Comparison of ENCODE assay signal across 18 cellular contexts in the genomic region with DNA sequence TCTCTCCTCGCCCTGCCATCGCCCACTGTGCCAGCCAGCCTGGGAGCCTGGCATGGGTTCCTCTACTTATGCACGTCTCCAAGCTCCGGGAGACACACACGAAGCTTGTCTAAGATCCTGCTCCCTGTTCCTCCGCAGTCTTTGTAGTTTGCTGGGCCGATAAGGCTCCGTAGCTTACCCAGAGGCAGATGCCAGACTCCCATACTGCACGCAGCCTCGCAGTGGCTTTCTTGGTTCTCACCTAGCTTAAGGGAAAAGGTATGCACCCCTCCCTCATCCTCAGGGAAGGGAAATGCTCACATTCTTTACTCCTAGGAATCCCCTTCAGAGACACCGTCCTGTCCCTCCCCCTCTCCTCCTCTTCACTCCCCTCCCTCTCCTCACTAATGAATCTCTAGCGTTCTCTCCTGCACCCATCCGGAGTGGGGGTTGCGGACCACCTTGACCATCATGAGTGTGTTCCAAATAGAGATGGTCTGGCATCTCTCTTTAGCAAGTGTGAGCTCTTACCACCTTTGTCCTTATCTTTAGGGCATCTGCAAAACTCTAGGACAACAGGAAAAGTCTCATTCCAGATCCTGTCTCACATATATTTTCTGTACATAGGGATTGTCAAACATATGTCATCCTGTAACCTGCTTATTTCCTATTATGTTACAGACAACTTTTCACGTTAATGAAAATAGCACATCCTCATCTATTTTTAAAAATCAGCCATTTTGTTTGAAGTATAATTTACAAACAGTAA. TPM values are rescaled to one million over a fixed set of nuclear protein-coding genes. Genes with fewer than 3 reads are reported as not detected.
A peak's percentile ranks its signal among the peaks of the same experiment; 100 is the strongest.
DNase-seq lines count a peak whose midpoint lies in the region; ATAC-seq and TF ChIP-seq lines count a peak whose summit lies in the region.
"Had no signal": no experiment of that assay in that cellular context is flagged by ENCODE, and none has a peak within 500 bp of the region (broad histone marks: within the 10 kb centered on the region; RNA-seq: fewer than 3 reads in every experiment).

No MANE protein-coding gene starts in this region.

- no peaks in the 10 kb centered on the region for H3K27me3 Mint-ChIP-seq in WTC11 (ENCODE audit: low read depth)
- peaks cover 6% of the 10 kb centered on the region for H3K27me3 Mint-ChIP-seq in nephron progenitor cell (ENCODE audit: low read depth, poor library complexity)

- no peak for TF ChIP-seq CTCF in WTC11 (IDR thresholded peaks at IDR 0.05)
- no peak for TF ChIP-seq CTCF in nephron progenitor cell (IDR thresholded peaks at IDR 0.05)

- H3K9ac ChIP-seq in ES-I3 (ENCODE audit: low read depth, low read length), result peak overlapping the region; percentile 19; the same call in 1 of the 2 replicates
- H3K9ac ChIP-seq: BLaER1 had no signal

- H3K4me3 Mint-ChIP-seq in WTC11 (peak overlapping the region; percentile 48), nephron progenitor cell (peak overlapping the region; percentile 5)
- H3K4me3 Mint-ChIP-seq: CD8-positive, alpha-beta memory T cell had no signal

- WGBS in iPS DF 6.9 (ENCODE audit: insufficient coverage, insufficient read length), result no CpG with 5 or more reads among the region's 15 CpGs

- H3K4me1 Mint-ChIP-seq in WTC11 (peaks cover 20% of the 10 kb centered on the region), nephron progenitor cell (peaks cover 22% of the 10 kb centered on the region)
- H3K4me1 Mint-ChIP-seq: CD8-positive, alpha-beta memory T cell had no signal

- no peak overlapping the region for H3K27ac ChIP-seq in iPS DF 6.9 (ENCODE audit: low read length)
- H3K27ac ChIP-seq: BLaER1, SJCRH30 had no signal

- H3K9me3 Mint-ChIP-seq in WTC11 (peaks cover 4% of the 10 kb centered on the region), nephron progenitor cell (peaks cover 4% of the 10 kb centered on the region)
- H3K9me3 Mint-ChIP-seq: CD8-positive, alpha-beta memory T cell had no signal

- H3K36me3 ChIP-seq in ES-I3 (ENCODE audit: insufficient read depth, low read length), result no peaks in the 10 kb centered on the region
- no peaks in the 10 kb centered on the region for H3K36me3 ChIP-seq in iPS DF 6.9 (ENCODE audit: control insufficient read depth, insufficient read depth, low read length)
- H3K36me3 ChIP-seq: BLaER1, SJCRH30 had no signal

- H3K36me3 Mint-ChIP-seq in WTC11 (peaks cover 5% of the 10 kb centered on the region), nephron progenitor cell (ENCODE audit: low read depth) (no peaks in the 10 kb centered on the region)
- H3K36me3 Mint-ChIP-seq: CD8-positive, alpha-beta memory T cell had no signal

- H3K27me3 ChIP-seq in iPS DF 6.9 (ENCODE audit: control insufficient read depth, insufficient read depth, low read length), result no peaks in the 10 kb centered on the region
- H3K27me3 ChIP-seq: BLaER1, SJCRH30 had no signal

- DNase-seq in WTC11 (ENCODE audit: low spot score), result peak; percentile 68
- peak; percentile 55 for DNase-seq in iPS DF 6.9 (ENCODE audit: low read depth, low spot score)
- no peak for DNase-seq in nephron progenitor cell
- no peak for DNase-seq in HUDEP-2 (lab: John Stamatoyannopoulos, UW; ENCODE audit: unreplicated experiment in 76 of 76)
- DNase-seq in medulla oblongata (ENCODE audit: extremely low spot score), result no peak
- no peak for DNase-seq in SKM-1 treated with dmso at 0.1 percent for 144 hours (lab: John Stamatoyannopoulos, UW; ENCODE audit: unreplicated experiment)
- DNase-seq: CD8-positive, alpha-beta memory T cell; DMS79 treated with DMSO at 0.1 percent for 48 hours; GF-D8; NCI-H1105; NCI-H1694; NCI-H226; NCI-H524 treated with DMSO at 0.1 percent for 48 hours; SJCRH30 had no signal

- POLR2A ChIA-PET in WTC11 (lab: Charles Lee), result interaction anchor here (0.7 kb wide), 1 partner anchor 23 kb away, joined by 3 read pairs; no protein-coding TSS in a partner anchor

- H3K4me3 ChIP-seq in iPS DF 6.9 (ENCODE audit: low read length), result no peak overlapping the region
- H3K4me3 ChIP-seq: BLaER1, SJCRH30 had no signal

- H3K9me3 ChIP-seq in ES-I3 (ENCODE audit: control insufficient read depth, insufficient read depth, low read length) (no peaks in the 10 kb centered on the region), iPS DF 6.9 (ENCODE audit: control insufficient read depth, insufficient read depth, low read length) (no peaks in the 10 kb centered on the region)
- H3K9me3 ChIP-seq: BLaER1, SJCRH30 had no signal

- H3K4me1 ChIP-seq in ES-I3 (ENCODE audit: insufficient read depth, low read length) (peaks cover 15% of the 10 kb centered on the region; the same call in 1 of the 2 replicates), iPS DF 6.9 (ENCODE audit: control insufficient read depth, insufficient read depth, low read length) (0 out of 2 replicates have a peak, but pooled peaks cover 3% of the 10 kb centered on the region)
- H3K4me1 ChIP-seq: BLaER1, SJCRH30 had no signal

- ATAC-seq in WTC11 (peak; percentile 97), HG03457 (IDR thresholded peaks at IDR 0.05; ENCODE audit: unreplicated experiment) (no peak)

- peak overlapping the region; percentile 86 for H3K27ac Mint-ChIP-seq in WTC11
- H3K27ac Mint-ChIP-seq in nephron progenitor cell, result no peak overlapping the region
- H3K27ac Mint-ChIP-seq: CD8-positive, alpha-beta memory T cell had no signal

- CTCF ChIA-PET in WTC11 (lab: Charles Lee), result interaction anchor here (0.6 to 4.5 kb wide), 10 partner anchors 12 to 314 kb away, joined by 3 to 80 read pairs (median 4); a partner anchor contains a TSS

TF ChIP-seq in WTC11, 78 proteins besides CTCF, POLR2A, EP300 and RAD21:
- peak; percentile 31; the same call in 1 of the 2 replicates for TF ChIP-seq ZNF138 (CRISPR knock-in tag; conservative IDR thresholded peaks at IDR 0.05)
- TF ChIP-seq, protein P1, sequence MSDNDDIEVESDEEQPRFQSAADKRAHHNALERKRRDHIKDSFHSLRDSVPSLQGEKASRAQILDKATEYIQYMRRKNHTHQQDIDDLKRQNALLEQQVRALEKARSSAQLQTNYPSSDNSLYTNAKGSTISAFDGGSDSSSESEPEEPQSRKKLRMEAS (CRISPR knock-in tag; IDR thresholded peaks at IDR 0.05), result peak; percentile 44; the same call in 1 of the 2 replicates
- TF ChIP-seq ZNF232 (CRISPR knock-in tag; IDR thresholded peaks at IDR 0.05), result no peak
- no peak for TF ChIP-seq FOXK1 (CRISPR knock-in tag; IDR thresholded peaks at IDR 0.05)
- TF ChIP-seq, protein P2, sequence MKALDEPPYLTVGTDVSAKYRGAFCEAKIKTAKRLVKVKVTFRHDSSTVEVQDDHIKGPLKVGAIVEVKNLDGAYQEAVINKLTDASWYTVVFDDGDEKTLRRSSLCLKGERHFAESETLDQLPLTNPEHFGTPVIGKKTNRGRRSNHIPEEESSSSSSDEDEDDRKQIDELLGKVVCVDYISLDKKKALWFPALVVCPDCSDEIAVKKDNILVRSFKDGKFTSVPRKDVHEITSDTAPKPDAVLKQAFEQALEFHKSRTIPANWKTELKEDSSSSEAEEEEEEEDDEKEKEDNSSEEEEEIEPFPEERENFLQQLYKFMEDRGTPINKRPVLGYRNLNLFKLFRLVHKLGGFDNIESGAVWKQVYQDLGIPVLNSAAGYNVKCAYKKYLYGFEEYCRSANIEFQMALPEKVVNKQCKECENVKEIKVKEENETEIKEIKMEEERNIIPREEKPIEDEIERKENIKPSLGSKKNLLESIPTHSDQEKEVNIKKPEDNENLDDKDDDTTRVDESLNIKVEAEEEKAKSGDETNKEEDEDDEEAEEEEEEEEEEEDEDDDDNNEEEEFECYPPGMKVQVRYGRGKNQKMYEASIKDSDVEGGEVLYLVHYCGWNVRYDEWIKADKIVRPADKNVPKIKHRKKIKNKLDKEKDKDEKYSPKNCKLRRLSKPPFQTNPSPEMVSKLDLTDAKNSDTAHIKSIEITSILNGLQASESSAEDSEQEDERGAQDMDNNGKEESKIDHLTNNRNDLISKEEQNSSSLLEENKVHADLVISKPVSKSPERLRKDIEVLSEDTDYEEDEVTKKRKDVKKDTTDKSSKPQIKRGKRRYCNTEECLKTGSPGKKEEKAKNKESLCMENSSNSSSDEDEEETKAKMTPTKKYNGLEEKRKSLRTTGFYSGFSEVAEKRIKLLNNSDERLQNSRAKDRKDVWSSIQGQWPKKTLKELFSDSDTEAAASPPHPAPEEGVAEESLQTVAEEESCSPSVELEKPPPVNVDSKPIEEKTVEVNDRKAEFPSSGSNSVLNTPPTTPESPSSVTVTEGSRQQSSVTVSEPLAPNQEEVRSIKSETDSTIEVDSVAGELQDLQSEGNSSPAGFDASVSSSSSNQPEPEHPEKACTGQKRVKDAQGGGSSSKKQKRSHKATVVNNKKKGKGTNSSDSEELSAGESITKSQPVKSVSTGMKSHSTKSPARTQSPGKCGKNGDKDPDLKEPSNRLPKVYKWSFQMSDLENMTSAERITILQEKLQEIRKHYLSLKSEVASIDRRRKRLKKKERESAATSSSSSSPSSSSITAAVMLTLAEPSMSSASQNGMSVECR (CRISPR knock-in tag; IDR thresholded peaks at IDR 0.05; ENCODE audit: borderline replicate concordance), result 0 out of 2 replicates have a peak, but pooled peaks have one; percentile 47
TF ChIP-seq in WTC11: peak in this region for 3.

RNA-seq across cellular contexts. Expression of a gene that starts 56.5 kb away (rescaled TPM):
- total RNA-seq in WTC11 (2021), result 5.6 to 8.6 TPM (median 6.2 TPM) in 3 replicates
- total RNA-seq: LHCN-M2 had no signal

Comparison
In these comparisons a context has a peak if more than half of its experiments do, and no peak if none do; other contexts are left out.
1. DNase-seq: peak in WTC11 (single experiment) and iPS DF 6.9 (single experiment); none in nephron progenitor cell (single experiment), HUDEP-2 (0 of 76), medulla oblongata (single experiment) and SKM-1 treated with dmso at 0.1 percent for 144 hours (single experiment).